ENCODE assay signal across 1 cellular context in the genomic region with DNA sequence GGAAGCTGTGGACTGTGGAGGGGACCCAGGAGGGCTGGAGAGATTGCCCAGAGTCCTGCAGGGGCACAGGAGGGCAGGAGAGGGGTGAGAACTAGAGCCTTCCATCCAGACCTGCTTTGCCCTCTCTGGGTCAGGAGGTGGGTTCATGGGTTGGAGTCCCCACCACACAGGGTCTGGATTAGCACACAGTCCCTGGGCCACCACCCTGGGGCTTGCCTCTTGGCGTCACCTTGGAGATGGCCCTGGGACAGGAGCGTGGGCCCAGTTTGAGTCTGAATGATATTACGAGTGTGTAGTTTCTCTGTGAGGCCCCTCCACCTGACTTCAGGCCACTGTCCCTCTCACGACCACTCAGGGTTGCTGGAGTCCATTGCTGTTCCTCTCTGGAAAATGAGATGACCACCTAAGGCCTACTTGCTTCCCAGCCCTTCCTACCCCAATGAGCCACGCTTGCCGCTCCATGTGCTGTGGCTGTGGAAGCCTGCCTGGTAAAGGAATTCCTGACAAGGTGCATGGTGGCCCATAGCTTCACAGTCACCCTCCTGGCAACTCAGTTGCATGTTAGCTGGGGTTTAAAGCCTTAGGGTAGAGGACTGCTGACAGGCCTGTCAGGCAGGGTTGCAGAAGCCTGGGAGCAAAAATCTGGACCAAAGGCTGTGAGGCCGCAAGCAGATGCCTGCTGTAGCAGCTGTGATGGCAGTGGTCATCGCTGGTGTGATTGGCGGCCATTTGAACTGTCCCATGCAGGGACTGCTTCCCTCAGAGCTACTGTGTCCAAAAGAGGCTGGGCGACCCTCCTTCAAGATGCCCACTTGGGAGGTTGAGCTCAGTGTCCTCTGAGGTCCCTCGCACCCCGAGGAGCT.
TF ChIP-seq lines count a peak whose summit lies in the region.

No MANE protein-coding gene starts in this region.

TF ChIP-seq in WTC11, 78 proteins besides CTCF, POLR2A, EP300 and RAD21 (continued from another document):
- TF ChIP-seq ARID4B (CRISPR knock-in tag; IDR thresholded peaks at IDR 0.05; ENCODE audit: borderline replicate concordance) (no peak), RORB (CRISPR knock-in tag; IDR thresholded peaks at IDR 0.05) (no peak)
